In the genomic region with DNA sequence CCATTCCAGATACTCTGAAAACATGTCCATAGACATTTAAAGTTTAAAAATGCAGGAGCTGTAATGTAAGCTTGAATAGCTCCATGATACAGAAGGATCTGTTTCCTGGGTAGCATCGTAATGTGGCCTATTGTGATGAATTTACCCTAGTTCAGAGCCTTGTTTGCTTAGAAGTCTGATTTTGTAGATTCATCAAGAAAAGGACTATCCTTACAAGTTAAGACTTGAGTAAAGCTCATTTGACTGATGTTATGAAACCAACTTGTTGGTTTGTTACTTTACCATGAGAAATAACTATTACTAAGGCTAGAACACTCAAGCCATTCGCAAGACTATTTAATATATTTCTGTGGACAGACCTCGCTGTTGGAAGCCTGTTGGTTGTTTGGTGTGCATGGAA, we compare ENCODE assay signal across 19 cellular contexts. TPM values are rescaled to one million over a fixed set of nuclear protein-coding genes. Genes with fewer than 3 reads are reported as not detected.
DNase-seq lines count a peak whose midpoint lies in the region; ATAC-seq and TF ChIP-seq lines count a peak whose summit lies in the region.
"Had no signal": no experiment of that assay in that cellular context is flagged by ENCODE, and none has a peak within 500 bp of the region (broad histone marks: within the 10 kb centered on the region; RNA-seq: fewer than 3 reads in every experiment).

No MANE protein-coding gene starts in this region.

- intact Hi-C loops in psoas muscle (cut with DNase I): no loop called here

- H3K9me3 Mint-ChIP-seq in GM23338: no peaks in the 10 kb centered on the region
- no peaks in the 10 kb centered on the region for H3K9me3 Mint-ChIP-seq in endodermal cell
- no peaks in the 10 kb centered on the region for H3K9me3 Mint-ChIP-seq in WTC11
- H3K9me3 Mint-ChIP-seq: CD4-positive, CD25-positive, alpha-beta regulatory T cell; CD8-positive, alpha-beta T cell had no signal

- POLR2A ChIA-PET in WTC11 (lab: Charles Lee): no interaction called here

- H3K4me1 ChIP-seq in GM23338 (ENCODE audit: insufficient read depth) (no peaks in the 10 kb centered on the region), endodermal cell (ENCODE audit: control insufficient read depth, insufficient read depth, low read length) (no peaks in the 10 kb centered on the region), foreskin keratinocyte (no peaks in the 10 kb centered on the region), psoas muscle (peaks cover 19% of the 10 kb centered on the region)
- H3K4me1 ChIP-seq: BLaER1 had no signal

- H4K20me1 ChIP-seq in GM23338 (replicated peaks; ENCODE audit: insufficient read depth): no peaks in the 10 kb centered on the region; the same call in 1 of the 2 replicates
- H4K20me1 ChIP-seq: BLaER1 had no signal

- no peak overlapping the region for H3K4me2 ChIP-seq in GM23338
- H3K4me2 ChIP-seq: BLaER1 had no signal

- H3K27me3 ChIP-seq in GM23338 (ENCODE audit: insufficient read depth): no peaks in the 10 kb centered on the region
- no peaks in the 10 kb centered on the region for H3K27me3 ChIP-seq in endodermal cell (ENCODE audit: control insufficient read depth, insufficient read depth, low read length, poor library complexity, severe bottlenecking)
- no peaks in the 10 kb centered on the region for H3K27me3 ChIP-seq in foreskin keratinocyte
- H3K27me3 ChIP-seq in psoas muscle (ENCODE audit: insufficient read depth in 3 of 3, low read length in 2 of 3): no peaks in the 10 kb centered on the region
- H3K27me3 ChIP-seq: BLaER1 had no signal

- no peak overlapping the region for H3K4me3 Mint-ChIP-seq in GM23338
- no peak overlapping the region for H3K4me3 Mint-ChIP-seq in endodermal cell
- H3K4me3 Mint-ChIP-seq in WTC11: no peak overlapping the region
- H3K4me3 Mint-ChIP-seq: B cell; CD4-positive, CD25-positive, alpha-beta regulatory T cell; CD8-positive, alpha-beta T cell had no signal

- H3K27me3 Mint-ChIP-seq in GM23338 (ENCODE audit: insufficient read depth, low read depth, poor library complexity): no peaks in the 10 kb centered on the region
- H3K27me3 Mint-ChIP-seq in endodermal cell (ENCODE audit: insufficient read depth): no peaks in the 10 kb centered on the region
- H3K27me3 Mint-ChIP-seq in WTC11 (ENCODE audit: low read depth): no peaks in the 10 kb centered on the region
- H3K27me3 Mint-ChIP-seq: B cell; CD4-positive, CD25-positive, alpha-beta regulatory T cell had no signal

- H3K36me3 Mint-ChIP-seq in GM23338 (ENCODE audit: low read depth) (peaks cover 44% of the 10 kb centered on the region), endodermal cell (ENCODE audit: low read depth) (peaks cover 66% of the 10 kb centered on the region), WTC11 (peaks cover 50% of the 10 kb centered on the region)

- no peaks in the 10 kb centered on the region for H3K9me2 ChIP-seq in GM23338 (ENCODE audit: insufficient read depth)

- WGBS in endodermal cell (ENCODE audit: insufficient coverage in 1 of 2, insufficient read length in 1 of 2), 2 experiments: 97 to 100% methylated on average over 2 to 3 of the region's 3 CpGs
- 93 to 96% (median 94%) methylated on average over 3 of the region's 3 CpGs for WGBS in psoas muscle, 3 donors

- H3K27ac ChIP-seq in GM23338 (ENCODE audit: low read depth): peak overlapping the region; percentile 64
- H3K27ac ChIP-seq in endodermal cell (ENCODE audit: low read depth, low read length): no peak overlapping the region
- H3K27ac ChIP-seq in foreskin keratinocyte: no peak overlapping the region
- H3K27ac ChIP-seq in psoas muscle: peak overlapping the region; percentile 67
- H3K27ac ChIP-seq: 22Rv1, BLaER1, C4-2B had no signal

- H3K4me1 Mint-ChIP-seq in GM23338: no peaks in the 10 kb centered on the region
- H3K4me1 Mint-ChIP-seq in endodermal cell: no peaks in the 10 kb centered on the region
- no peaks in the 10 kb centered on the region for H3K4me1 Mint-ChIP-seq in WTC11
- H3K4me1 Mint-ChIP-seq: CD4-positive, CD25-positive, alpha-beta regulatory T cell had no signal

- CTCF ChIA-PET in WTC11 (lab: Charles Lee): no interaction called here

- H3F3A ChIP-seq in GM23338 (replicated peaks; ENCODE audit: low read depth): no peaks in the 10 kb centered on the region

- peaks cover 30% of the 10 kb centered on the region for H3K36me3 ChIP-seq in GM23338 (ENCODE audit: insufficient read depth)
- H3K36me3 ChIP-seq in endodermal cell (ENCODE audit: control insufficient read depth, insufficient read depth, low read length): peaks cover 76% of the 10 kb centered on the region
- H3K36me3 ChIP-seq in psoas muscle (ENCODE audit: insufficient read depth in 1 of 2, low read depth in 1 of 2): peaks cover 11 to 82% of the 10 kb centered on the region in 2 donors

- no peaks in the 10 kb centered on the region for H3K79me2 ChIP-seq in GM23338 (replicated peaks; ENCODE audit: insufficient read depth)

- H3K9me3 ChIP-seq in endodermal cell (ENCODE audit: control insufficient read depth, low read length): no peaks in the 10 kb centered on the region
- no peaks in the 10 kb centered on the region for H3K9me3 ChIP-seq in psoas muscle
- H3K9me3 ChIP-seq: BLaER1, Caco-2 had no signal

- no peak for DNase-seq in GM23338 (ENCODE audit: low spot score)
- DNase-seq in endodermal cell: no peak
- DNase-seq in foreskin keratinocyte: peak; percentile 13 to 25
- DNase-seq in psoas muscle: no peak
- no peak for DNase-seq in WTC11 (ENCODE audit: low spot score)
- DNase-seq in cerebellar nuclear complex (lab: John Stamatoyannopoulos, UW): no peak
- no peak for DNase-seq in omental fat pad (ENCODE audit: low spot score)
- DNase-seq in dedifferentiated amniotic fluid mesenchymal stem cell (ENCODE audit: extremely low spot score): no peak
- DNase-seq: Caco-2; CD4-positive, CD25-positive, alpha-beta regulatory T cell; CD8-positive, alpha-beta T cell; DMS153; DND-41; H7; HCEC 1CT had no signal

- H3K27ac Mint-ChIP-seq in GM23338 (no peak overlapping the region), endodermal cell (peak overlapping the region; percentile 15), WTC11 (no peak overlapping the region)
- H3K27ac Mint-ChIP-seq: B cell; CD4-positive, CD25-positive, alpha-beta regulatory T cell; CD8-positive, alpha-beta T cell had no signal

- H3K4me3 ChIP-seq in GM23338 (no peak overlapping the region), endodermal cell (ENCODE audit: low read length) (no peak overlapping the region), psoas muscle (no peak overlapping the region)
- H3K4me3 ChIP-seq: BLaER1 had no signal

- ATAC-seq in GM23338: no peak
- no peak for ATAC-seq in foreskin keratinocyte
- no peak for ATAC-seq in psoas muscle
- ATAC-seq in WTC11: no peak
- ATAC-seq in omental fat pad (ENCODE audit: low FRiP score): no peak
- ATAC-seq: CD8-positive, alpha-beta T cell had no signal

- no peak overlapping the region for H2AFZ ChIP-seq in GM23338

- TF ChIP-seq CTCF in GM23338 (conservative IDR thresholded peaks at IDR 0.05; ENCODE audit: low read depth in 2 of 2) (no peak), endodermal cell (conservative IDR thresholded peaks at IDR 0.05) (no peak), foreskin keratinocyte (conservative IDR thresholded peaks at IDR 0.05) (no peak), psoas muscle (IDR thresholded peaks at IDR 0.05) (no peak), WTC11 (IDR thresholded peaks at IDR 0.05) (no peak), omental fat pad (IDR thresholded peaks at IDR 0.05) (no peak)

- H3K9ac ChIP-seq in endodermal cell (ENCODE audit: extremely low read depth, low read length, poor library complexity, severe bottlenecking): no peak overlapping the region
- H3K9ac ChIP-seq: BLaER1 had no signal

TF ChIP-seq in GM23338, 12 proteins besides CTCF, POLR2A, EP300 and RAD21 (continues in another document):
- no peak for TF ChIP-seq NANOG (IDR thresholded peaks at IDR 0.05; ENCODE audit: borderline replicate concordance)
- no peak for TF ChIP-seq STAT1 (IDR thresholded peaks at IDR 0.05; ENCODE audit: unreplicated experiment)
- TF ChIP-seq EZH2 (IDR thresholded peaks at IDR 0.05; ENCODE audit: low read depth, unreplicated experiment): no peak
- no peak for TF ChIP-seq ZNF114 (CRISPR knock-in tag; IDR thresholded peaks at IDR 0.05)
- no peak for TF ChIP-seq EZH2phosphoT487 (IDR thresholded peaks at IDR 0.05; ENCODE audit: unreplicated experiment)

TF ChIP-seq in WTC11, 78 proteins besides CTCF, POLR2A, EP300 and RAD21 (continues in another document):
- no peak for TF ChIP-seq ZNF671 (CRISPR knock-in tag; IDR thresholded peaks at IDR 0.05)
- no peak for TF ChIP-seq ZNF317 (CRISPR knock-in tag; IDR thresholded peaks at IDR 0.05; ENCODE audit: borderline replicate concordance, low read depth)
- no peak for TF ChIP-seq OVOL2 (CRISPR knock-in tag; IDR thresholded peaks at IDR 0.05; ENCODE audit: borderline replicate concordance)
- TF ChIP-seq, protein P1, sequence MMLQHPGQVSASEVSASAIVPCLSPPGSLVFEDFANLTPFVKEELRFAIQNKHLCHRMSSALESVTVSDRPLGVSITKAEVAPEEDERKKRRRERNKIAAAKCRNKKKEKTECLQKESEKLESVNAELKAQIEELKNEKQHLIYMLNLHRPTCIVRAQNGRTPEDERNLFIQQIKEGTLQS (CRISPR knock-in tag; conservative IDR thresholded peaks at IDR 0.05): no peak
- no peak for TF ChIP-seq TEAD4 (CRISPR knock-in tag; IDR thresholded peaks at IDR 0.05)
- TF ChIP-seq NFE2L1 (CRISPR knock-in tag; IDR thresholded peaks at IDR 0.05): no peak
- TF ChIP-seq HMGA2 (CRISPR knock-in tag; IDR thresholded peaks at IDR 0.05): no peak
- TF ChIP-seq GRHL2 (CRISPR knock-in tag; IDR thresholded peaks at IDR 0.05; ENCODE audit: insufficient replicate concordance, severe bottlenecking): no peak

RNA-seq across cellular contexts. Expression of a gene that starts 55.6 kb away (rescaled TPM):
- 68.4 and 70.3 TPM in 2 replicates for total RNA-seq in GM23338 (2014; rRNA removed; shearing (Covaris generic))
- polyA plus RNA-seq in GM23338 (2016; fragmentation: Nextera tagmentation; extraction: Ambion mirVana) (18.7 and 21.5 TPM in 2 replicates), foreskin keratinocyte (4.5 and 4.9 TPM in 2 replicates), psoas muscle (100 to 1,000 TPM in 2 of 3 donors, 10 to 100 TPM in 1; 31.8 to 332 (median 105) TPM)
- total RNA-seq in endodermal cell (10 to 100 TPM; 71.5 to 74.2 TPM), foreskin keratinocyte (24.9 and 26.2 TPM in 2 replicates), psoas muscle (100 to 1,000 TPM; 221 to 391 (median 338) TPM), WTC11 (2021) (63.1 to 70.1 TPM (median 64.9 TPM) in 3 replicates), omental fat pad (10 to 100 TPM; 45.7 to 63.5 (median 52.1) TPM)
- 77.6 TPM for polyA plus RNA-seq in endodermal cell (2013, experiment 1 of 2)
- 78.5 TPM for polyA plus RNA-seq in endodermal cell (2013, experiment 2 of 2)

Comparison
In these comparisons a context has a peak if more than half of its experiments do, and no peak if none do; other contexts are left out.
1. DNase-seq: peak in foreskin keratinocyte (2 of 2); none in GM23338 (single experiment), endodermal cell (single experiment), psoas muscle (0 of 2), WTC11 (single experiment), cerebellar nuclear complex (0 of 2), omental fat pad (single experiment) and dedifferentiated amniotic fluid mesenchymal stem cell (single experiment).
2. H3K27ac ChIP-seq: peak in GM23338 (single experiment) and psoas muscle (single experiment); none in endodermal cell (single experiment) and foreskin keratinocyte (single experiment).